Comparison of ENCODE assay signal across 13 cellular contexts in the genomic region with DNA sequence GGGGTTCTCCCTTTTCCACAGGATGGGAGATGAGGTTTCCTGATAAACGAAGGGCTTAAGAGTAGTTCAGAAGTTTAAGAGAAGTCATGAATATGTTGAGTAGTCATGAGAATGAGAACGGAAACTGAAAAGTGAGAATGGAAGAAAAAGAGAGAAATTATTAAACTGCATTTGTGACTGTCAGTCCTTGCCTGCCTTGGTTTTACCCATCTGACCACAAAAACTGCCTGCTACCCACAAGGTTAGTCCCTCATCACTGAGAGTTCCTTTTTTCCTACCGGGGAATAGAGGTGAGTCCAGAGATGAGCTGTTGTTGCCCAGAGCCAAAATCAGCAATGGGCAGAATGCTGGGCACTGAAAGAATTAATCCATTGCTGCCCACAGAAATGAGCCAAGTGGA.
DNase-seq lines count a peak whose midpoint lies in the region; ATAC-seq and TF ChIP-seq lines count a peak whose summit lies in the region.
"Had no signal": no experiment of that assay in that cellular context is flagged by ENCODE, and none has a peak within 500 bp of the region (broad histone marks: within the 10 kb centered on the region; RNA-seq: fewer than 3 reads in every experiment).

No MANE protein-coding gene starts in this region.

- no peaks in the 10 kb centered on the region for H3K4me1 ChIP-seq in BE2C

- H3K4me1 Mint-ChIP-seq in T-helper 2 cell treated with Interferon-gamma antibody and Interleukin-4, amounts not matched to agents 5 μg/mL and 100 μg/mL, for 36 hours (ENCODE audit: low read depth) = no peaks in the 10 kb centered on the region
- peaks cover 26% of the 10 kb centered on the region for H3K4me1 Mint-ChIP-seq in stimulated activated memory B cell treated with anti-CD40 and anti-IgM and Interleukin-4, amounts not matched to agents 10 μg/mL and 1 μg/mL and 100 μg/mL, for 72 hours

- ATAC-seq in GM21737 (IDR thresholded peaks at IDR 0.05; ENCODE audit: unreplicated experiment) (peak; percentile 88), HG03196 (IDR thresholded peaks at IDR 0.05; ENCODE audit: unreplicated experiment) (peak; percentile 95)
- ATAC-seq in stimulated activated memory B cell treated with anti-CD40 and anti-IgM and Interleukin-4, amounts not matched to agents 10 μg/mL and 1 μg/mL and 100 μg/mL, for 72 hours = peak; percentile 88

- no peak overlapping the region for H3K4me3 ChIP-seq in BE2C (ENCODE audit: low read depth, low read length)

- peak; percentile 6 for DNase-seq in T-helper 2 cell treated with Interferon-gamma antibody and Interleukin-4, amounts not matched to agents 5 μg/mL and 100 μg/mL, for 36 hours (ENCODE audit: low spot score)
- DNase-seq in T-helper 2 cell (no peak), GF-D8 (lab: John Stamatoyannopoulos, UW) (no peak), BE2C (no peak), KG1 (lab: John Stamatoyannopoulos, UW) (no peak)
- DNase-seq: activated CD4-positive, alpha-beta memory T cell treated with anti-CD3 and anti-CD28 coated beads for 36 hours; EL; NCI-H1694 treated with DMSO at 0.1 percent for 48 hours; SHP77 treated with DMSO at 0.1 percent for 48 hours; stimulated activated naive CD4-positive, alpha-beta T cell had no signal

- no peak overlapping the region for H3K27ac Mint-ChIP-seq in T-helper 2 cell treated with Interferon-gamma antibody and Interleukin-4, amounts not matched to agents 5 μg/mL and 100 μg/mL, for 36 hours
- peak overlapping the region; percentile 16 for H3K27ac Mint-ChIP-seq in stimulated activated memory B cell treated with anti-CD40 and anti-IgM and Interleukin-4, amounts not matched to agents 10 μg/mL and 1 μg/mL and 100 μg/mL, for 72 hours
- H3K27ac Mint-ChIP-seq: activated CD4-positive, alpha-beta memory T cell treated with anti-CD3 and anti-CD28 coated beads for 36 hours had no signal

- no peaks in the 10 kb centered on the region for H3K9me3 ChIP-seq in BE2C

- H3K36me3 Mint-ChIP-seq in T-helper 2 cell treated with Interferon-gamma antibody and Interleukin-4, amounts not matched to agents 5 μg/mL and 100 μg/mL, for 36 hours (ENCODE audit: low read depth) = no peaks in the 10 kb centered on the region
- no peaks in the 10 kb centered on the region for H3K36me3 Mint-ChIP-seq in stimulated activated memory B cell treated with anti-CD40 and anti-IgM and Interleukin-4, amounts not matched to agents 10 μg/mL and 1 μg/mL and 100 μg/mL, for 72 hours
- H3K36me3 Mint-ChIP-seq: activated CD4-positive, alpha-beta memory T cell treated with anti-CD3 and anti-CD28 coated beads for 36 hours had no signal

- H3K27me3 Mint-ChIP-seq in T-helper 2 cell treated with Interferon-gamma antibody and Interleukin-4, amounts not matched to agents 5 μg/mL and 100 μg/mL, for 36 hours (ENCODE audit: low read depth) = peaks cover 5% of the 10 kb centered on the region
- no peaks in the 10 kb centered on the region for H3K27me3 Mint-ChIP-seq in stimulated activated memory B cell treated with anti-CD40 and anti-IgM and Interleukin-4, amounts not matched to agents 10 μg/mL and 1 μg/mL and 100 μg/mL, for 72 hours

- no peak overlapping the region for H3K4me3 Mint-ChIP-seq in T-helper 2 cell treated with Interferon-gamma antibody and Interleukin-4, amounts not matched to agents 5 μg/mL and 100 μg/mL, for 36 hours
- no peak overlapping the region for H3K4me3 Mint-ChIP-seq in stimulated activated memory B cell treated with anti-CD40 and anti-IgM and Interleukin-4, amounts not matched to agents 10 μg/mL and 1 μg/mL and 100 μg/mL, for 72 hours
- H3K4me3 Mint-ChIP-seq: activated CD4-positive, alpha-beta memory T cell treated with anti-CD3 and anti-CD28 coated beads for 36 hours had no signal

- H3K27me3 ChIP-seq in BE2C = no peaks in the 10 kb centered on the region

- no peak for TF ChIP-seq CTCF in BE2C (IDR thresholded peaks at IDR 0.05; ENCODE audit: low read depth, low read length)

- H3K9me3 Mint-ChIP-seq in T-helper 2 cell treated with Interferon-gamma antibody and Interleukin-4, amounts not matched to agents 5 μg/mL and 100 μg/mL, for 36 hours = no peaks in the 10 kb centered on the region
- H3K9me3 Mint-ChIP-seq in stimulated activated memory B cell treated with anti-CD40 and anti-IgM and Interleukin-4, amounts not matched to agents 10 μg/mL and 1 μg/mL and 100 μg/mL, for 72 hours = no peaks in the 10 kb centered on the region

- H3K36me3 ChIP-seq in BE2C = no peaks in the 10 kb centered on the region
